ENCODE assay signal across 8 cellular contexts in the genomic region with DNA sequence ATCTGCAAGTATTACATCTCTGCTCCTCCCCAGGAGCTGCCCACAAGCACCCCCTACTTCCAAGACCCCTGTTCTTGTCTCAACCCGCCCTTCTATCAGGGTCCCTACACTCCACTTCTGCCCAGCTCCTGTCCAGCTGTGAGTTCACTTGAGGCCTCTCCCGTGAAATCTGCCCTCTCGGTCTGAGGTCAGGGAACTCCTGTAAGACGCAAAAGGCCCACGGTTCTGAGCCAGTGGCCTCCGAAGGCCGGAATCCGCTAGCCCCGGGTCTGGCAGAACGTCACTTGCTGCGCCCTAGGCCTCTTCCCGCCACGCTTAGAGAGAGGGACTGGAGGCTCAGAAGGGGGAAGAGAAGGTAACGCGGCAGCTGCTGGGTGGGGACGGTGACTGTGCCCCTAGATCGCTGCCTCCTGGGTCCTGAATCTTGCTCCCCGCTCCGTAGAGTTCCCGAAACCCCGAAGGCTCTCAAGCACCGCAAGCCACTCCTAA. TPM values are rescaled to one million over a fixed set of nuclear protein-coding genes. Genes with fewer than 3 reads are reported as not detected.
DNase-seq lines count a peak whose midpoint lies in the region; ATAC-seq, FAIRE-seq and TF ChIP-seq lines count a peak whose summit lies in the region.

No MANE protein-coding gene starts in this region.

- H3K9me3 ChIP-seq in A549 (no peaks in the 10 kb centered on the region), right cardiac atrium (ENCODE audit: control insufficient read depth, low read length) (no peaks in the 10 kb centered on the region), gastrocnemius medialis (no peaks in the 10 kb centered on the region)

- ATAC-seq in A549 (no peak; a peak in 1 of 6 replicates), GM19463 (IDR thresholded peaks at IDR 0.05; ENCODE audit: unreplicated experiment) (peak; percentile 2), right cardiac atrium (peak; percentile 2 to 22), gastrocnemius medialis (peak; percentile 3 to 17), HG03520 (IDR thresholded peaks at IDR 0.05; ENCODE audit: unreplicated experiment) (no peak)
- ATAC-seq in activated CD8-positive, alpha-beta T cell treated with anti-CD3 and anti-CD28 coated beads, Interleukin-2, amount 10 ng/mL, durations not matched to agents 7 days and 5 days: peak; percentile 4

- H3K27me3 Mint-ChIP-seq in activated CD8-positive, alpha-beta T cell treated with anti-CD3 and anti-CD28 coated beads, Interleukin-2, amount 10 ng/mL, durations not matched to agents 7 days and 5 days (ENCODE audit: low read depth): peaks cover 57% of the 10 kb centered on the region

- H3K4me3 Mint-ChIP-seq in activated CD8-positive, alpha-beta T cell treated with anti-CD3 and anti-CD28 coated beads, Interleukin-2, amount 10 ng/mL, durations not matched to agents 7 days and 5 days: peak overlapping the region; percentile 20

- POLR2A ChIA-PET in A549 (lab: Yijun Ruan, JAX): no interaction called here
- POLR2A ChIA-PET in activated CD8-positive, alpha-beta T cell treated with anti-CD3 and anti-CD28 coated beads, Interleukin-2, amount 10 ng/mL, durations not matched to agents 7 days and 5 days (lab: Charles Lee): no interaction called here

- DNase-seq in A549 (ENCODE audit: low read depth in 1 of 2, low spot score in 1 of 2) (no peak), right cardiac atrium (peak in 1 of 3 donors; percentile 69), gastrocnemius medialis (peak in 1 of 2 donors; percentile 14), midbrain (lab: John Stamatoyannopoulos, UW) (no peak), GM12891 (ENCODE audit: insufficient read length, low spot score) (no peak)
- peak; percentile 21 for DNase-seq in activated CD8-positive, alpha-beta T cell treated with anti-CD3 and anti-CD28 coated beads, Interleukin-2, amount 10 ng/mL, durations not matched to agents 7 days and 5 days

- H3K27ac Mint-ChIP-seq in activated CD8-positive, alpha-beta T cell treated with anti-CD3 and anti-CD28 coated beads, Interleukin-2, amount 10 ng/mL, durations not matched to agents 7 days and 5 days: no peak overlapping the region

- TF ChIP-seq CTCF in A549 (IDR thresholded peaks at IDR 0.05) (no peak), gastrocnemius medialis (IDR thresholded peaks at IDR 0.05 in 4 of 5, conservative IDR thresholded peaks at IDR 0.05 in 1 of 5) (no peak)

- H3K27ac ChIP-seq in A549: peak overlapping the region; percentile 86 to 91
- no peak overlapping the region for H3K27ac ChIP-seq in right cardiac atrium (ENCODE audit: low read length)
- H3K27ac ChIP-seq in gastrocnemius medialis: peak overlapping the region; percentile 10 to 61 (median 45)

- 92% methylated on average over 20 of the region's 22 CpGs for WGBS in A549 (ENCODE audit: missing lambda C conversion rate)
- 24% methylated on average over 22 of the region's 22 CpGs for WGBS in right cardiac atrium

- H3K4me1 ChIP-seq in A549 (peaks cover 12% of the 10 kb centered on the region; the same call in 2 of the 3 replicates), right cardiac atrium (ENCODE audit: control insufficient read depth, insufficient read depth, low read length) (no peaks in the 10 kb centered on the region), gastrocnemius medialis (peaks cover 2 to 17% of the 10 kb centered on the region in 2 donors)

- FAIRE-seq in A549 (lab: Jason Lieb, UNC): no peak
- FAIRE-seq in GM12891 (lab: Jason Lieb, UNC): no peak

- TF ChIP-seq POLR2A in A549 (IDR thresholded peaks at IDR 0.05; ENCODE audit: low read length) (no peak), gastrocnemius medialis (IDR thresholded peaks at IDR 0.05) (no peak), GM12891 (IDR thresholded peaks at IDR 0.05; ENCODE audit: low read depth, low read length) (no peak)

- peaks cover 12% of the 10 kb centered on the region for H3K4me1 Mint-ChIP-seq in activated CD8-positive, alpha-beta T cell treated with anti-CD3 and anti-CD28 coated beads, Interleukin-2, amount 10 ng/mL, durations not matched to agents 7 days and 5 days (ENCODE audit: low read depth)

- no peaks in the 10 kb centered on the region for H3K27me3 ChIP-seq in right cardiac atrium (ENCODE audit: control insufficient read depth, insufficient read depth)
- peaks cover 0 to 6% (median 0%) of the 10 kb centered on the region in 3 donors for H3K27me3 ChIP-seq in gastrocnemius medialis

- no peak for TF ChIP-seq RAD21 in A549 (conservative IDR thresholded peaks at IDR 0.05 in 1 of 2, IDR thresholded peaks at IDR 0.05 in 1 of 2)

- intact Hi-C loops in right cardiac atrium (cut with DNase I): loop anchor here in 2 of 4 donors (10.0 kb wide), 2 partner anchors 253 to 533 kb away; no protein-coding TSS in a partner anchor
- intact Hi-C loops in gastrocnemius medialis (cut with DNase I; ENCODE audit: low total_unique reads): no loop called here

- CTCF ChIA-PET in A549 (lab: Yijun Ruan, JAX): interaction anchor here (0.5 to 1.3 kb wide), 4 partner anchors 11 to 300 kb away, joined by 3 read pairs; no protein-coding TSS in a partner anchor
- CTCF ChIA-PET in activated CD8-positive, alpha-beta T cell treated with anti-CD3 and anti-CD28 coated beads, Interleukin-2, amount 10 ng/mL, durations not matched to agents 7 days and 5 days (lab: Charles Lee): no interaction called here

- H3K4me2 ChIP-seq in A549: peak overlapping the region; percentile 81

- TF ChIP-seq EP300 in A549 (IDR thresholded peaks at IDR 0.05): no peak

- H3K36me3 Mint-ChIP-seq in activated CD8-positive, alpha-beta T cell treated with anti-CD3 and anti-CD28 coated beads, Interleukin-2, amount 10 ng/mL, durations not matched to agents 7 days and 5 days (ENCODE audit: low read depth): no peaks in the 10 kb centered on the region

- in situ Hi-C loops in gastrocnemius medialis (cut with MboI; ENCODE audit: low sequenced_read_pairs in 4 of 4): loop anchor here in 2 of 4 donors (10.0 to 25.0 kb wide), 2 partner anchors 513 to 520 kb away; no protein-coding TSS in a partner anchor

- H3K4me3 ChIP-seq in A549: peak overlapping the region; percentile 96
- H3K4me3 ChIP-seq in right cardiac atrium (ENCODE audit: low read length): peak overlapping the region; percentile 99
- peak overlapping the region; percentile 52 to 61 (median 56) for H3K4me3 ChIP-seq in gastrocnemius medialis

- H3K9me3 Mint-ChIP-seq in activated CD8-positive, alpha-beta T cell treated with anti-CD3 and anti-CD28 coated beads, Interleukin-2, amount 10 ng/mL, durations not matched to agents 7 days and 5 days (ENCODE audit: insufficient read depth): no peaks in the 10 kb centered on the region

- no peaks in the 10 kb centered on the region for H3K36me3 ChIP-seq in gastrocnemius medialis

TF ChIP-seq in A549, 52 proteins besides CTCF, POLR2A, EP300 and RAD21 (continues in another document):
- TF ChIP-seq, protein P1, sequence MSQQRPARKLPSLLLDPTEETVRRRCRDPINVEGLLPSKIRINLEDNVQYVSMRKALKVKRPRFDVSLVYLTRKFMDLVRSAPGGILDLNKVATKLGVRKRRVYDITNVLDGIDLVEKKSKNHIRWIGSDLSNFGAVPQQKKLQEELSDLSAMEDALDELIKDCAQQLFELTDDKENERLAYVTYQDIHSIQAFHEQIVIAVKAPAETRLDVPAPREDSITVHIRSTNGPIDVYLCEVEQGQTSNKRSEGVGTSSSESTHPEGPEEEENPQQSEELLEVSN (IDR thresholded peaks at IDR 0.05; ENCODE audit: borderline replicate concordance, low read depth): no peak
- TF ChIP-seq RCOR1 (IDR thresholded peaks at IDR 0.05; ENCODE audit: low read depth, low read length) (no peak), PHF8 (IDR thresholded peaks at IDR 0.05; ENCODE audit: borderline replicate concordance, low read depth) (no peak), HEYL (CRISPR knock-in tag; IDR thresholded peaks at IDR 0.05) (no peak), NFE2L2 (conservative IDR thresholded peaks at IDR 0.05; ENCODE audit: low read length) (no peak), ZC3H11A (IDR thresholded peaks at IDR 0.05) (no peak)

TF ChIP-seq in GM12891, 5 proteins besides CTCF, POLR2A, EP300 and RAD21:
- TF ChIP-seq POLR2AphosphoS5 (IDR thresholded peaks at IDR 0.05; ENCODE audit: low read depth, low read length): no peak
- TF ChIP-seq PAX5 (IDR thresholded peaks at IDR 0.05; ENCODE audit: insufficient read depth, low read length, severe bottlenecking): no peak
- TF ChIP-seq POU2F2 (IDR thresholded peaks at IDR 0.05; ENCODE audit: low read depth, low read length): no peak
- TF ChIP-seq TAF1 (IDR thresholded peaks at IDR 0.05; ENCODE audit: low read depth, low read length): no peak
- no peak for TF ChIP-seq SPI1 (IDR thresholded peaks at IDR 0.05; ENCODE audit: low read depth, low read length)

RNA-seq across cellular contexts. Expression of a gene that starts 0.9 kb away (rescaled TPM):
- 13.0 and 15.5 TPM in 2 replicates for polyA plus RNA-seq in A549 (2011; rRNA removed)
- polyA plus RNA-seq in A549 (2012; cell fraction: cytosol; rRNA removed): 4.5 and 5.2 TPM in 2 replicates
- polyA plus RNA-seq in A549 (2012; cell fraction: nucleus; rRNA removed): 10.7 and 14.4 TPM in 2 replicates
- polyA plus RNA-seq in A549 (2017; fragmentation: RNase III; extraction: RNeasy Plus Mini Kit Qiagen cat#74134 plus additional on column Dnase treatment): 9.4 to 12.0 TPM (median 10.0 TPM) in 3 replicates
- polyA minus RNA-seq in A549 (2011; rRNA and poly(A)+ RNA removed): 21.5 and 24.4 TPM in 2 replicates
- 1 to 10 TPM; 1.1 to 1.2 TPM for total RNA-seq in activated CD8-positive, alpha-beta T cell treated with anti-CD3 and anti-CD28 coated beads, Interleukin-2, amount 10 ng/mL, durations not matched to agents 7 days and 5 days
- 10 to 100 TPM; 18.2 to 27.6 (median 23.6) TPM for total RNA-seq in right cardiac atrium
- polyA plus RNA-seq in right cardiac atrium: 8.3 TPM
- 1 to 10 TPM; 3.5 to 9.8 (median 4.9) TPM for total RNA-seq in gastrocnemius medialis
- 1.2 TPM for polyA plus RNA-seq in GM12891 (2012; ENCODE audit: low read depth, missing spikeins)

RNA-seq across cellular contexts. Expression of a gene that starts 35.1 kb away (rescaled TPM):
- polyA plus RNA-seq in A549 (2011; rRNA removed): not detected in 2 replicates
- polyA plus RNA-seq in A549 (2012; cell fraction: cytosol; rRNA removed): not detected in 2 replicates
- polyA plus RNA-seq in A549 (2012; cell fraction: nucleus; rRNA removed): not detected in 2 replicates
- not detected in 3 replicates for polyA plus RNA-seq in A549 (2017; fragmentation: RNase III; extraction: RNeasy Plus Mini Kit Qiagen cat#74134 plus additional on column Dnase treatment)
- polyA minus RNA-seq in A549 (2011; rRNA and poly(A)+ RNA removed): not detected in 2 replicates
- not detected for total RNA-seq in activated CD8-positive, alpha-beta T cell treated with anti-CD3 and anti-CD28 coated beads, Interleukin-2, amount 10 ng/mL, durations not matched to agents 7 days and 5 days
- total RNA-seq in right cardiac atrium: not detected
- polyA plus RNA-seq in right cardiac atrium: not detected
- total RNA-seq in gastrocnemius medialis: not detected
- not detected for polyA plus RNA-seq in GM12891 (2012; ENCODE audit: low read depth, missing spikeins)

Comparison
In these comparisons a context has a peak if more than half of its experiments do, and no peak if none do; other contexts are left out.
1. ATAC-seq: peak in GM19463 (single experiment), activated CD8-positive, alpha-beta T cell treated with anti-CD3 and anti-CD28 coated beads, Interleukin-2, amount 10 ng/mL, durations not matched to agents 7 days and 5 days (single experiment), right cardiac atrium (2 of 2) and gastrocnemius medialis (2 of 2); none in A549 (0 of 2) and HG03520 (single experiment).
2. Peak in every context shown above with its lines, with median percentiles within 50 percentile points of each other: H3K4me3 ChIP-seq.